In the genomic region with DNA sequence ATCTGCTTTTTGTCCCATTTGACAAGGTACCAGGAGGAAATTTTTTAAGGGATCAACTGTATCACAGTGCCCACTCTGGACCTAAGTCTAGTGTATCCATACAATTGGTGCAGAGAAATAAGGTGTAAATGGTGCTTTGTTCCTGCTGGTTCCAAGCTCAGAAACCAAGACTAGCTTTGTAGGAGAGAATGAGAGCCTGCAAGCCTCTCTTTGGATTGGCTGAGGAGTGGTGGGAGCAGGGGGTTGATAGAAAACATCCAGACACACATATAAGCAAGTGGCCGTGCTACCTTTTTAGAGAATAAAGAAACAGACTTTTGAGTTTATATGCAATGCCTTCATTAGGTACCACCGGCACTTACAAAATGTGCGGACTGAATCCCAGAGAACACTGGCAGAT, we compare ENCODE assay signal across 7 cellular contexts. TPM values are rescaled to one million over a fixed set of nuclear protein-coding genes. Genes with fewer than 3 reads are reported as not detected.
"Had no signal": no experiment of that assay in that cellular context is flagged by ENCODE, and none has a peak within 500 bp of the region (broad histone marks: within the 10 kb centered on the region; RNA-seq: fewer than 3 reads in every experiment).

No MANE protein-coding gene starts in this region.

- H3K4me3 ChIP-seq: GM23338, K562 had no signal

- H3K4me1 Mint-ChIP-seq: H9 had no signal

- H3K4me3 Mint-ChIP-seq: GM23338, H9 had no signal

- H3K9me3 Mint-ChIP-seq: GM23338, H9 had no signal

- H3K4me2 ChIP-seq: GM23338 had no signal

- H2AFZ ChIP-seq: GM23338 had no signal

- H3K27ac Mint-ChIP-seq: GM23338, H9 had no signal

- ATAC-seq: GM23338, K562 had no signal

- DNase-seq: H9, HCEC 1CT, IMR-90 had no signal

RNA-seq across cellular contexts. Expression of a gene that starts 45.8 kb away (rescaled TPM):
- total RNA-seq: GM23338, H1, H9, HT-29, IMR-90, K562 had no signal
